In genomic region chr15:34523849-34524248, GRCh38 we compare ENCODE assay signal across 1 cellular context.
TF ChIP-seq lines count a peak whose summit lies in the region.

No MANE protein-coding gene starts in this region.

TF ChIP-seq in GM12878, 131 proteins besides CTCF, POLR2A, EP300 and RAD21:
- peak; percentile 36 for TF ChIP-seq RELA (IDR thresholded peaks at IDR 0.05; ENCODE audit: borderline replicate concordance, partially characterized antibody)
- TF ChIP-seq RELB (IDR thresholded peaks at IDR 0.05; ENCODE audit: low read depth) = 0 out of 2 replicates have a peak, but pooled peaks have one; percentile 15
